9 cellular contexts compared by ENCODE assay signal in genomic region chr3:99895706-99896441, GRCh38.
DNase-seq lines count a peak whose midpoint lies in the region; ATAC-seq and TF ChIP-seq lines count a peak whose summit lies in the region.
"Had no signal": no experiment of that assay in that cellular context is flagged by ENCODE, and none has a peak within 500 bp of the region (broad histone marks: within the 10 kb centered on the region; RNA-seq: fewer than 3 reads in every experiment).

No MANE protein-coding gene starts in this region.

- no peak overlapping the region for H3K27ac ChIP-seq in prostate gland

- no peaks in the 10 kb centered on the region for H3K36me3 ChIP-seq in prostate gland

- H3K27me3 Mint-ChIP-seq in naive thymus-derived CD8-positive, alpha-beta T cell: no peaks in the 10 kb centered on the region

- WGBS in lower leg skin, 2 donors: 34 to 38% methylated on average over 2 of the region's 2 CpGs
- 84% methylated on average over 2 of the region's 2 CpGs for WGBS in prostate gland

- TF ChIP-seq CTCF in lower leg skin (IDR thresholded peaks at IDR 0.05) (no peak), prostate gland (IDR thresholded peaks at IDR 0.05) (no peak)

- H3K36me3 Mint-ChIP-seq in naive thymus-derived CD8-positive, alpha-beta T cell: peaks cover 0 to 5% (median 2%) of the 10 kb centered on the region in 3 donors

- H3K4me3 ChIP-seq in lower leg skin (ENCODE audit: low read depth, poor library complexity, severe bottlenecking) (no peak overlapping the region), prostate gland (no peak overlapping the region)

- intact Hi-C loops in lower leg skin (cut with DNase I; ENCODE audit: low total_unique reads): no loop called here
- intact Hi-C loops in prostate gland (cut with DNase I): no loop called here

- peak; percentile 91 for ATAC-seq in SK-N-SH treated with all-trans-retinoic acid at 6 μM for 48 hours
- ATAC-seq in HG02938 (IDR thresholded peaks at IDR 0.05; ENCODE audit: unreplicated experiment): no peak
- ATAC-seq in naive thymus-derived CD8-positive, alpha-beta T cell: no peak

- no peaks in the 10 kb centered on the region for H3K4me1 ChIP-seq in prostate gland (replicated peaks)

- H3K27me3 ChIP-seq in prostate gland (replicated peaks; ENCODE audit: insufficient read depth): no peaks in the 10 kb centered on the region

- H3K4me1 Mint-ChIP-seq in naive thymus-derived CD8-positive, alpha-beta T cell: peaks cover 6 to 25% (median 16%) of the 10 kb centered on the region in 4 donors

- peak overlapping the region in 3 of 10 donors; percentile 13 to 72 (median 29) for H3K27ac Mint-ChIP-seq in naive thymus-derived CD8-positive, alpha-beta T cell

- DNase-seq in A172 (ENCODE audit: low spot score): peak; percentile 86
- peak; percentile 94 for DNase-seq in HCEC 1CT
- peak; percentile 38 for DNase-seq in hepatic stellate cell (ENCODE audit: low spot score)
- DNase-seq in lower leg skin (ENCODE audit: low spot score in 2 of 2): no peak
- no peak for DNase-seq in prostate gland (ENCODE audit: low spot score)
- no peak for DNase-seq in naive thymus-derived CD8-positive, alpha-beta T cell
- DNase-seq: left cardiac atrium had no signal

- H3K9me3 Mint-ChIP-seq in naive thymus-derived CD8-positive, alpha-beta T cell: no peaks in the 10 kb centered on the region

- POLR2A ChIA-PET in naive thymus-derived CD8-positive, alpha-beta T cell (lab: Charles Lee): no interaction called here

- no peak for TF ChIP-seq POLR2A in lower leg skin (IDR thresholded peaks at IDR 0.05)
- no peak for TF ChIP-seq POLR2A in prostate gland (IDR thresholded peaks at IDR 0.05)

- peak overlapping the region in 1 of 10 donors; percentile 2 for H3K4me3 Mint-ChIP-seq in naive thymus-derived CD8-positive, alpha-beta T cell

- no peaks in the 10 kb centered on the region for H3K9me3 ChIP-seq in prostate gland

TF ChIP-seq in SK-N-SH treated with all-trans-retinoic acid at 6 μM for 48 hours, 23 proteins besides CTCF, POLR2A, EP300 and RAD21:
- TF ChIP-seq ZFP30 (CRISPR knock-in tag; IDR thresholded peaks at IDR 0.05): no peak
- peak; percentile 44 for TF ChIP-seq ISL1 (CRISPR knock-in tag; IDR thresholded peaks at IDR 0.05)

Comparison
In these comparisons a context has a peak if more than half of its experiments do, and no peak if none do; other contexts are left out.
1. DNase-seq: peak in A172 (single experiment), HCEC 1CT (single experiment) and hepatic stellate cell (single experiment); none in lower leg skin (0 of 2), prostate gland (single experiment) and naive thymus-derived CD8-positive, alpha-beta T cell (0 of 10).